Comparison of ENCODE assay signal across 22 cellular contexts in the genomic region with DNA sequence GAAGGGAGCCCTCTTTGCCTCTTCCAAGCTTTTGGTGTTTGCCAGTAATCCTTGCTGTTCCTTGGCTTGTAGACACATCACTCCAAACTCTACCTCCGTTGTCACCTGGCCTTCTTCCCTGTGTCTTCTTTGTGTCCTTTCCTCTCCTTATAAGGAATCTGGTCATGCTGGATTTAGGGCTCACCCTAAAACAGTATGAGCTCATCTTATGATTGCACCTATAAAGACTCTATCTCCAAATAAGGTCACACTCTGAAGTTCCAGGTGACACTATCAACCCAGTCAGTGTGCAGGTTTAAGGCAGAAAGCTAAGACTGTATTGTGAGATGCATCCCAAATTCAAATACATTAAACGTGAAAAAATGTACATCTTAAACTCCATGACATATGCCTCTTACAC.
"Had no signal": no experiment of that assay in that cellular context is flagged by ENCODE, and none has a peak within 500 bp of the region (broad histone marks: within the 10 kb centered on the region; RNA-seq: fewer than 3 reads in every experiment).

No MANE protein-coding gene starts in this region.

- H3K4me1 ChIP-seq: breast epithelium, left lung, upper lobe of left lung had no signal

- H3K27ac ChIP-seq: breast epithelium, coronary artery, epithelial cell of prostate, heart left ventricle, left lung, thoracic aorta, upper lobe of left lung had no signal

- ATAC-seq: activated T-cell treated with anti-CD3 and anti-CD28 coated beads, Interleukin-2, amount 50 U/mL, for 72 hours; left lung; natural killer cell; T-helper 17 cell had no signal

- H3K36me3 ChIP-seq: breast epithelium, heart left ventricle, left lung, thoracic aorta, upper lobe of left lung had no signal

- H3K27me3 ChIP-seq: breast epithelium, upper lobe of left lung had no signal

- H3K9me3 ChIP-seq: breast epithelium, heart left ventricle, left lung, thoracic aorta, upper lobe of left lung had no signal

- DNase-seq: activated B cell treated with CpG ODN at 0.5 μM for 24 hours; activated CD4-positive, alpha-beta memory T cell treated with anti-CD3 and anti-CD28 coated beads for 36 hours; activated CD4-positive, alpha-beta T cell treated with anti-CD3 and anti-CD28 coated beads for 48 hours; activated effector memory CD4-positive, alpha-beta T cell treated with Interleukin-2 at 50 U/mL for 16 hours; activated naive CD4-positive, alpha-beta T cell treated with anti-CD3 and anti-CD28 coated beads for 36 hours; activated naive CD8-positive, alpha-beta T cell treated with anti-CD3 and anti-CD28 coated beads, Interleukin-2, amount 10 ng/mL, durations not matched to agents 7 days and 5 days; activated T-cell treated with anti-CD3 and anti-CD28 coated beads, Interleukin-2, amount 50 U/mL, for 72 hours; amniotic stem cell; cerebellar nuclear complex; endodermal cell; heart left ventricle; left lung; natural killer cell; stimulated activated CD4-positive, alpha-beta T cell treated with anti-CD3 and anti-CD28 coated beads, Interleukin-4, amount 100 ng/mL, for 1 hour; stimulated activated naive CD4-positive, alpha-beta T cell; T-helper 17 cell; upper lobe of left lung had no signal

- H3K4me3 ChIP-seq: breast epithelium, coronary artery, heart left ventricle, left lung, lung, thoracic aorta, upper lobe of left lung had no signal
